In the genomic region with DNA sequence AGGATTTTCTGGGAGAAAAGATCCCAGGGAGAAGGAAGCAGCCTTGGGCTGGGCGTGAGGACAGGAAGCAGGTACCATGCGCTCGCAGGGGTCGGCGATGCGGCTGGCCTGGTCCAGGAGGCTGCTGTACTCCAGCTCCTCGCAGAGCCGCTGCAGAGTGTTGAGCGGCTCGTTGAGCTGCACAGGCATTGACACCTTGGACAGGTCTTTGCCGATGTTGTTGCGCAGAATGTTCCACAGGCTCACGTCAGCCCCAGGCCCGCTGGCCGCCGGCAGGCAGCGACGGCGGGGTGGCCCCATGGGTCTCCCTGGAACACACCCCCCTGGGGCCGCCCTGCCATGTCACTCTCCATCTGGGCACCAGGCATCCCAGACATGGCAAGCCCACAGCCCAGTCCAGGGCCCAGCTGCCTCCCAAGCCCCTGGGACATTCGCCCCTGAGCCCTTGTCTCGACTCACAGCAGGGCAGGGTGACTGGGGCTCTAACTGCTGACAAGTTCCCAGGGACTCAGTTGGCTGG, we compare ENCODE assay signal across 27 cellular contexts. TPM values are rescaled to one million over a fixed set of nuclear protein-coding genes. Genes with fewer than 3 reads are reported as not detected.
"Had no signal": no experiment of that assay in that cellular context is flagged by ENCODE, and none has a peak within 500 bp of the region (broad histone marks: within the 10 kb centered on the region; RNA-seq: fewer than 3 reads in every experiment).

No MANE protein-coding gene starts in this region.

- H3K36me3 ChIP-seq: breast epithelium, ovary had no signal

- H3K27me3 ChIP-seq: breast epithelium, esophagus muscularis mucosa, foreskin keratinocyte, heart right ventricle, ovary, right atrium auricular region, vagina had no signal

- H3K9me3 ChIP-seq: breast epithelium, esophagus muscularis mucosa, heart right ventricle, lower lobe of right lung, mucosa of descending colon, ovary, right atrium auricular region, thoracic aorta, vagina had no signal

- H3K4me3 Mint-ChIP-seq: nephron progenitor cell had no signal

- ATAC-seq: activated naive CD4-positive, alpha-beta T cell treated with anti-CD3 and anti-CD28 coated beads, Interleukin-2, amount 50 U/mL, for 72 hours; foreskin keratinocyte; heart right ventricle; left lobe of liver; lower lobe of right lung; mucosa of descending colon; stimulated activated naive CD8-positive, alpha-beta T cell treated with anti-CD3 and anti-CD28 coated beads, Interleukin-15, Interleukin-2, amounts not matched to agents 100 U/mL and 50 U/mL, for 24 hours had no signal

- H3K27ac ChIP-seq: breast epithelium, esophagus muscularis mucosa, foreskin keratinocyte, heart right ventricle, lower lobe of right lung, ovary, right atrium auricular region, thoracic aorta, vagina had no signal

- DNase-seq: activated CD4-positive, alpha-beta T cell treated with anti-CD3 and anti-CD28 coated beads for 4 hours; activated CD4-positive, alpha-beta T cell treated with anti-CD3 and anti-CD28 coated beads, Interleukin-2, amount 50 U/mL, for 48 hours; activated CD8-positive, alpha-beta memory T cell treated with anti-CD3 and anti-CD28 coated beads for 24 hours; central memory CD4-positive, alpha-beta T cell; dermis blood vessel endothelial cell; effector CD4-positive, alpha-beta T cell; foreskin keratinocyte; heart right ventricle; kidney glomerular epithelial cell; lower lobe of right lung; mesenchymal stem cell; mucosa of descending colon; nephron progenitor cell; stimulated activated CD4-positive, alpha-beta T cell treated with anti-CD3 and anti-CD28 coated beads, Interleukin-2, amount 100 ng/mL, for 48 hours; stimulated activated naive CD8-positive, alpha-beta T cell treated with anti-CD3 and anti-CD28 coated beads, Interleukin-15, Interleukin-2, amounts not matched to agents 100 U/mL and 50 U/mL, for 24 hours; T-helper 2 cell; trophoblast cell had no signal

- H3K4me3 ChIP-seq: breast epithelium, esophagus muscularis mucosa, heart right ventricle, lower lobe of right lung, mucosa of descending colon, ovary, right atrium auricular region, thoracic aorta, vagina had no signal

- H3K4me1 ChIP-seq: breast epithelium had no signal

- H3K9me3 Mint-ChIP-seq: activated naive CD4-positive, alpha-beta T cell treated with anti-CD3 and anti-CD28 coated beads, Interleukin-2, amount 50 U/mL, for 72 hours; nephron progenitor cell had no signal

- H3K27ac Mint-ChIP-seq: nephron progenitor cell had no signal

RNA-seq across cellular contexts. Expression of a gene that starts 17.9 kb away (rescaled TPM):
- total RNA-seq: dermis blood vessel endothelial cell, pulmonary artery endothelial cell, skeletal muscle tissue, vagina had no signal

RNA-seq across cellular contexts. Expression of a gene that starts 37.4 kb away (rescaled TPM):
- total RNA-seq: thoracic aorta had no signal
